Comparison of ENCODE assay signal across 2 cellular contexts in the genomic region with DNA sequence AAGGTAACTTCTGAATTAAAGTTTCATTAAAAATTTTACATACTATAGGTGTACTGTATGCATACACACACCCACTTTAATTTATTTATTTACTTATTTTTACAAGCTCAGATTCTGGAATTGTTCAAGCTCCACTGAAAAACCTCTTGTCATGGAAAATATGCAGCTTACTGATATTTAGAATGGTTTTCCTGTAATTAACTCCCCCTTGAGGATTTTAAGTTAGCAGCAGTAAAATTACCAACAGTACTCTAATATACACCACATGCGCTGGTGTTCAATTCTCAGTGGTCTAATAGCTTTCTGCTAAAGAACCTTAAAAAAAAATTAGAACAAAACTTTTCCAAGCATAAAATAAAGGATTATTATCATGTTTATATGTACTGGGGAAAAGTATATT.
A peak's percentile ranks its signal among the peaks of the same experiment; 100 is the strongest.
TF ChIP-seq lines count a peak whose summit lies in the region.

No MANE protein-coding gene starts in this region.

TF ChIP-seq in K562, 482 proteins besides CTCF, POLR2A, EP300 and RAD21:
- no peak for TF ChIP-seq ZNF707 (CRISPR knock-in tag; conservative IDR thresholded peaks at IDR 0.05)
- TF ChIP-seq, protein P1, sequence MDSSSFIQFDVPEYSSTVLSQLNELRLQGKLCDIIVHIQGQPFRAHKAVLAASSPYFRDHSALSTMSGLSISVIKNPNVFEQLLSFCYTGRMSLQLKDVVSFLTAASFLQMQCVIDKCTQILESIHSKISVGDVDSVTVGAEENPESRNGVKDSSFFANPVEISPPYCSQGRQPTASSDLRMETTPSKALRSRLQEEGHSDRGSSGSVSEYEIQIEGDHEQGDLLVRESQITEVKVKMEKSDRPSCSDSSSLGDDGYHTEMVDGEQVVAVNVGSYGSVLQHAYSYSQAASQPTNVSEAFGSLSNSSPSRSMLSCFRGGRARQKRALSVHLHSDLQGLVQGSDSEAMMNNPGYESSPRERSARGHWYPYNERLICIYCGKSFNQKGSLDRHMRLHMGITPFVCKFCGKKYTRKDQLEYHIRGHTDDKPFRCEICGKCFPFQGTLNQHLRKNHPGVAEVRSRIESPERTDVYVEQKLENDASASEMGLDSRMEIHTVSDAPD (CRISPR knock-in tag; IDR thresholded peaks at IDR 0.05): no peak
- TF ChIP-seq MAFF (IDR thresholded peaks at IDR 0.05; ENCODE audit: low read length): no peak
- TF ChIP-seq KAT8 (IDR thresholded peaks at IDR 0.05; ENCODE audit: low read depth): no peak
- TF ChIP-seq, protein P2, sequence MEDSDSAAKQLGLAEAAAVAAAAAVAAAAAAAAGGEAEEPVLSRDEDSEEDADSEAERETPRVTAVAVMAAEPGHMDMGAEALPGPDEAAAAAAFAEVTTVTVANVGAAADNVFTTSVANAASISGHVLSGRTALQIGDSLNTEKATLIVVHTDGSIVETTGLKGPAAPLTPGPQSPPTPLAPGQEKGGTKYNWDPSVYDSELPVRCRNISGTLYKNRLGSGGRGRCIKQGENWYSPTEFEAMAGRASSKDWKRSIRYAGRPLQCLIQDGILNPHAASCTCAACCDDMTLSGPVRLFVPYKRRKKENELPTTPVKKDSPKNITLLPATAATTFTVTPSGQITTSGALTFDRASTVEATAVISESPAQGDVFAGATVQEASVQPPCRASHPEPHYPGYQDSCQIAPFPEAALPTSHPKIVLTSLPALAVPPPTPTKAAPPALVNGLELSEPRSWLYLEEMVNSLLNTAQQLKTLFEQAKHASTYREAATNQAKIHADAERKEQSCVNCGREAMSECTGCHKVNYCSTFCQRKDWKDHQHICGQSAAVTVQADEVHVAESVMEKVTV (CRISPR knock-in tag; IDR thresholded peaks at IDR 0.05): peak; percentile 47
- TF ChIP-seq ZNF124 (CRISPR knock-in tag; IDR thresholded peaks at IDR 0.05): no peak

TF ChIP-seq in HEK293T, 16 proteins besides CTCF, POLR2A, EP300 and RAD21:
- TF ChIP-seq TARDBP (IDR thresholded peaks at IDR 0.05) (no peak), ELF4 (IDR thresholded peaks at IDR 0.05) (no peak)
